ENCODE assay signal across 9 cellular contexts in the genomic region with DNA sequence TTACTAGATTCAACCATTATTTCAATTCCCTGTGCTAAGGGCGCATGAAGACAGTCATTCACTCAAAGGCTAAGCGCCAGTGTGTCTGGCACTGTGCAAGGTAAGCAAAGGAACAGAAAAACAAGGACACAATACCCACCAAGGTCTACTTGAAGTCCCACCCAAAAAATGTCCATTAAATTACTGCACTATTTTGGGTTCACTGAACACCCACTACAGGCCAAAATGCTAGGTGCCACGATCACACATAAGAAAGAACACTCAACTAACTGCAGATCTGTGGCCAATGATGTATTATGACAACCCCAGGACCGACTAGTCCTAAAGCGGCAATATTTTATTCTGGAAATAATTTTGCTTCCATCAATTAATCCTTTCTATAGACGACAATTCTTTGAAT. TPM values are rescaled to one million over a fixed set of nuclear protein-coding genes. Genes with fewer than 3 reads are reported as not detected.
DNase-seq lines count a peak whose midpoint lies in the region; ATAC-seq and TF ChIP-seq lines count a peak whose summit lies in the region.
"Had no signal": no experiment of that assay in that cellular context is flagged by ENCODE, and none has a peak within 500 bp of the region (broad histone marks: within the 10 kb centered on the region; RNA-seq: fewer than 3 reads in every experiment).

No MANE protein-coding gene starts in this region.

- no peak overlapping the region; the same call in 1 of the 2 replicates for H3K9ac ChIP-seq in MM.1S (ENCODE audit: low read length)

- no peaks in the 10 kb centered on the region for H3K9me2 ChIP-seq in MM.1S (replicated peaks; ENCODE audit: insufficient read depth, low read length)

- H4K20me1 ChIP-seq in MM.1S (ENCODE audit: insufficient read depth, low read length): no peaks in the 10 kb centered on the region; the same call in 1 of the 2 replicates

- peak overlapping the region; percentile 86 to 96 for H3K27ac Mint-ChIP-seq in natural killer cell treated with Interleukin-12 subunit alpha and Interleukin-12 subunit beta and Interleukin-15 and Interleukin-18, amount 100 ng/mL, for 72 hours

- no peaks in the 10 kb centered on the region for H3K9me3 Mint-ChIP-seq in natural killer cell treated with Interleukin-12 subunit alpha and Interleukin-12 subunit beta and Interleukin-15 and Interleukin-18, amount 100 ng/mL, for 72 hours

- H3K36me3 Mint-ChIP-seq in natural killer cell treated with Interleukin-12 subunit alpha and Interleukin-12 subunit beta and Interleukin-15 and Interleukin-18, amount 100 ng/mL, for 72 hours: no peaks in the 10 kb centered on the region

- H2AFZ ChIP-seq in MM.1S (ENCODE audit: low read length): no peak overlapping the region

- no peak for ATAC-seq in natural killer cell treated with Interleukin-12 subunit alpha and Interleukin-12 subunit beta and Interleukin-15 and Interleukin-18, amount 100 ng/mL, for 72 hours
- ATAC-seq in GM19455 (IDR thresholded peaks at IDR 0.05; ENCODE audit: unreplicated experiment): no peak
- ATAC-seq in GM21390 (IDR thresholded peaks at IDR 0.05; ENCODE audit: unreplicated experiment): no peak
- ATAC-seq in GM21723 (IDR thresholded peaks at IDR 0.05; ENCODE audit: unreplicated experiment): no peak

- H3K36me3 ChIP-seq in MM.1S (replicated peaks; ENCODE audit: insufficient read depth, low read length): no peaks in the 10 kb centered on the region

- peak overlapping the region; percentile 93 for H3K4me3 Mint-ChIP-seq in natural killer cell treated with Interleukin-12 subunit alpha and Interleukin-12 subunit beta and Interleukin-15 and Interleukin-18, amount 100 ng/mL, for 72 hours

- H3K4me3 ChIP-seq in MM.1S (ENCODE audit: low read length) (peak overlapping the region; percentile 87), coronary artery (peak overlapping the region; percentile 91)

- no peaks in the 10 kb centered on the region for H3K9me3 ChIP-seq in MM.1S (replicated peaks; ENCODE audit: insufficient read depth, low read length)

- DNase-seq in Caki2 (ENCODE audit: low read depth) (peak; percentile 31), MM.1S (no peak), coronary artery (ENCODE audit: low spot score) (no peak), kidney tubule cell (ENCODE audit: low spot score) (no peak)
- DNase-seq in natural killer cell treated with Interleukin-12 subunit alpha and Interleukin-12 subunit beta and Interleukin-15 and Interleukin-18, amount 100 ng/mL, for 72 hours (ENCODE audit: low spot score): no peak
- DNase-seq: substantia nigra had no signal

- peaks cover 58% of the 10 kb centered on the region for H3K79me2 ChIP-seq in MM.1S (ENCODE audit: low read length)

- no peaks in the 10 kb centered on the region for H3K27me3 ChIP-seq in MM.1S (replicated peaks; ENCODE audit: insufficient read depth, low read length)

- H3K4me1 Mint-ChIP-seq in natural killer cell treated with Interleukin-12 subunit alpha and Interleukin-12 subunit beta and Interleukin-15 and Interleukin-18, amount 100 ng/mL, for 72 hours (ENCODE audit: low read depth in 2 of 2): peaks cover 33 to 39% of the 10 kb centered on the region in 2 donors

- peaks cover 17% of the 10 kb centered on the region for H3K4me1 ChIP-seq in MM.1S (ENCODE audit: low read length)

- peak overlapping the region; percentile 81 for H3K4me2 ChIP-seq in MM.1S (ENCODE audit: low read depth, low read length)

- no peak for TF ChIP-seq CTCF in MM.1S (IDR thresholded peaks at IDR 0.05; ENCODE audit: low read length)
- no peak for TF ChIP-seq CTCF in coronary artery (IDR thresholded peaks at IDR 0.05)

- H3K27ac ChIP-seq in MM.1S (ENCODE audit: low read length) (no peak overlapping the region), coronary artery (peak overlapping the region; percentile 1 to 97)

- in situ Hi-C loops in Caki2 (cut with HindIII; ENCODE audit: low pct_unique_long_range_greater_than_20kb, low sequenced_read_pairs): no loop called here

- H3K27me3 Mint-ChIP-seq in natural killer cell treated with Interleukin-12 subunit alpha and Interleukin-12 subunit beta and Interleukin-15 and Interleukin-18, amount 100 ng/mL, for 72 hours: no peaks in the 10 kb centered on the region

- H3F3A ChIP-seq in MM.1S (ENCODE audit: insufficient read depth, low read length): peaks cover 7% of the 10 kb centered on the region; the same call in 1 of the 2 replicates

RNA-seq across cellular contexts. Expression of a gene that starts 1.8 kb away (rescaled TPM):
- 6.1 and 11.0 TPM in 2 replicates for total RNA-seq in Caki2 (2014; rRNA removed; shearing (Covaris generic); ENCODE audit: low replicate concordance)
- 10 to 100 TPM; 44.6 to 47.3 TPM for total RNA-seq in natural killer cell treated with Interleukin-12 subunit alpha and Interleukin-12 subunit beta and Interleukin-15 and Interleukin-18, amount 100 ng/mL, for 72 hours
